1 cellular context compared by ENCODE assay signal in genomic region chr1:206828061-206828460, GRCh38.
A peak's percentile ranks its signal among the peaks of the same experiment; 100 is the strongest.
TF ChIP-seq lines count a peak whose summit lies in the region.

No MANE protein-coding gene starts in this region.

TF ChIP-seq in K562, 482 proteins besides CTCF, POLR2A, EP300 and RAD21:
- peak; percentile 37; the same call in 1 of the 2 replicates for TF ChIP-seq CBFA2T3 (IDR thresholded peaks at IDR 0.05)
- TF ChIP-seq TCF3 (CRISPR knock-in tag; IDR thresholded peaks at IDR 0.05), result 0 out of 2 replicates have a peak, but pooled peaks have one; percentile 22
- TF ChIP-seq ZNF717 (CRISPR knock-in tag; IDR thresholded peaks at IDR 0.05), result no peak
- TF ChIP-seq MEIS2 (IDR thresholded peaks at IDR 0.05; ENCODE audit: partially characterized antibody), result peak; percentile 86
- no peak for TF ChIP-seq ZNF77 (CRISPR knock-in tag; IDR thresholded peaks at IDR 0.05)
- no peak for TF ChIP-seq NEUROD1 (IDR thresholded peaks at IDR 0.05; ENCODE audit: borderline replicate concordance, low read depth, low read length, partially characterized antibody)
- 0 out of 2 replicates have a peak, but pooled peaks have one; percentile 6 for TF ChIP-seq CBFA2T2 (conservative IDR thresholded peaks at IDR 0.05)
- TF ChIP-seq PBX2 (CRISPR knock-in tag; IDR thresholded peaks at IDR 0.05; ENCODE audit: low read depth), result no peak
- peak; percentile 80 for TF ChIP-seq PBX2 (tag; conservative IDR thresholded peaks at IDR 0.05; ENCODE audit: low read depth)
